ENCODE assay signal across 7 cellular contexts in the genomic region with DNA sequence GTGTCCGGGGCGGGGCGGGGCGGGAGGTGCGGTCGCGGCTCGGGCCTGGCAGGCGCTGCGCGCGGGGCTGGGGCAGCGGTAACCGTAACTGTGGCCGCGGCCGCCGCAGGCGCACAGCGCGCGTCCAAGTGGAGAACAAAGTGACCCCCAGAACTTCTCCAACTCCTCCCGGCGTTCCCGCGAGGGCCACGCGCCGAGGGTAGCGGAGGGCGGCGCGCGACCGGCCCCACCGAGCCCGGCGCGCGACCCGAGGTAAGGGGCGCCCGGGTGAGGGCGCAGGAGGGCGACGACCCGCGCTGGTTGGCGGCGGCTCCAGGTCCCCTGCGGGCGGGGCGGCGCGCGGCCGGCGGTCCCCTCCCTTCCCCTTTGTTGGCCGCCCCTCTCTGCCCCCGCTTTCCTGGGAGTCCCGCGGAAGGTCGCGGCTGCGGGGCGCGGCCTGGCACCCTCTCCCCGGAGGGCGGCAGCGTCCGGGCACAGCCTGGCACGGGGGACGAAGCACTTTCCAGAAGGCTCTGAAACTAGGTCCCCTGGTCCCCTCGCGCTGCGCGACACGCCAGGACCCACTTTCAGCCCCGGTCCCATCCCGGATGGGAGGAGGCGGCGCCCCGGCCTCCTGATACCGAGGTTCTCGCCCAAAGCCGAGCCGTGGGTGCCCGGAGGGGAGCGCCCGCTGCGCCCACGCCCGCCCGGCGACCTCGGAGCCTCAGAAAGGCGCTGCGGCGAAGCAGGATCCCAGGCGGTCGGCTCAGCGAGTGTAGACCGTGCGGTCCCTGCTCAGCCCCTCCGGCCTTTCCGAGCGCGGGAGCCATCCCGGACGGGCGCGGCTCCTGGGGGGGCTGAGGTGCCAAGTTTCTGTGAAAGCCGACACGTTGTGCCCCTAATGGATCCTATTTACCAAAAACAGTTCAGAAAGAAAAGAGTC. TPM values are rescaled to one million over a fixed set of nuclear protein-coding genes. Genes with fewer than 3 reads are reported as not detected.
A peak's percentile ranks its signal among the peaks of the same experiment; 100 is the strongest.
DNase-seq lines count a peak whose midpoint lies in the region; ATAC-seq, FAIRE-seq and TF ChIP-seq lines count a peak whose summit lies in the region.

Gene TIAM2, plus strand, starts transcription at position 75 of the 922 bp plus-strand sequence. CDS start 133,909 bp downstream, outside the sequence.

- peak within 1 kb of the TSS; percentile 18 to 55 for H3K4me3 ChIP-seq in kidney (ENCODE audit: low read length in 2 of 2)

- no peaks in the 10 kb centered on the region for H3K36me3 ChIP-seq in kidney (ENCODE audit: control insufficient read depth in 1 of 2, insufficient read depth in 2 of 2, low read length in 2 of 2)

- peaks cover 3% of the 10 kb centered on the region for H3K36me3 Mint-ChIP-seq in brain

- no peaks in the 10 kb centered on the region for H3K4me1 ChIP-seq in kidney (ENCODE audit: control insufficient read depth in 1 of 2, insufficient read depth in 1 of 2, low read depth in 1 of 2, low read length in 2 of 2)

- H3K9me3 Mint-ChIP-seq in brain = peaks cover 0 to 4% (median 0%) of the 10 kb centered on the region in 5 experiments

- peaks cover 24% of the 10 kb centered on the region for H3K4me1 Mint-ChIP-seq in brain

- intact Hi-C loops in kidney (cut with DNase I) = no loop called here

- no peak within 1 kb of the TSS for H3K9ac ChIP-seq in kidney (ENCODE audit: low read length in 2 of 2)

- peak within 1 kb of the TSS in 4 of 5 experiments; percentile 49 to 84 (median 56) for H3K27ac Mint-ChIP-seq in brain

- H3K4me3 Mint-ChIP-seq in brain = peak within 1 kb of the TSS; percentile 76 to 89 (median 80)

- FAIRE-seq in kidney (lab: Jason Lieb, UNC) = no peak

- peak; percentile 20 for DNase-seq in NCI-H510A treated with DMSO at 0.1 percent for 48 hours (lab: John Stamatoyannopoulos, UW)
- DNase-seq in kidney = peak; percentile 75
- peak; percentile 27 to 47 for DNase-seq in stimulated activated CD4-positive, alpha-beta T cell treated with anti-CD3 and anti-CD28 coated beads, Interleukin-2, amount 100 ng/mL, for 24 hours

- H3K9me3 ChIP-seq in kidney (ENCODE audit: control insufficient read depth in 1 of 2, low read length in 2 of 2) = no peaks in the 10 kb centered on the region

- TF ChIP-seq CTCF in brain (conservative IDR thresholded peaks at IDR 0.05) (no peak), kidney (IDR thresholded peaks at IDR 0.05; ENCODE audit: borderline replicate concordance, extremely low read depth, insufficient read depth) (no peak)

- ATAC-seq in GM18511 (IDR thresholded peaks at IDR 0.05; ENCODE audit: unreplicated experiment) = peak; percentile 58
- ATAC-seq in GM21619 (IDR thresholded peaks at IDR 0.05; ENCODE audit: unreplicated experiment) = no peak
- ATAC-seq in HG02678 (IDR thresholded peaks at IDR 0.05; ENCODE audit: unreplicated experiment) = no peak

- no peak within 1 kb of the TSS for H3K27ac ChIP-seq in kidney (ENCODE audit: low read depth in 2 of 2, low read length in 2 of 2)

- H3K27me3 Mint-ChIP-seq in brain = peaks cover 3% of the 10 kb centered on the region

RNA-seq across cellular contexts. Expression of gene TIAM2, which starts in this region (rescaled TPM):
- 10.6 TPM for polyA plus RNA-seq in brain (ENCODE audit: insufficient read depth, low read depth, low replicate concordance)
- 7.6 TPM for total RNA-seq in kidney
- polyA plus RNA-seq in kidney (ENCODE audit: insufficient read depth, low read depth, low replicate concordance) = 6.8 TPM

Comparison
In these comparisons a context has a peak if more than half of its experiments do, and no peak if none do; other contexts are left out.
1. DNase-seq: peak in every context shown above with its lines; median percentile 75 in kidney; 37 in stimulated activated CD4-positive, alpha-beta T cell treated with anti-CD3 and anti-CD28 coated beads, Interleukin-2, amount 100 ng/mL, for 24 hours; 20 in NCI-H510A treated with DMSO at 0.1 percent for 48 hours.